ENCODE assay signal across 15 cellular contexts in genomic region chr4:91025240-91026173, GRCh38.
DNase-seq lines count a peak whose midpoint lies in the region; TF ChIP-seq lines count a peak whose summit lies in the region.
"Had no signal": no experiment of that assay in that cellular context is flagged by ENCODE, and none has a peak within 500 bp of the region (broad histone marks: within the 10 kb centered on the region; RNA-seq: fewer than 3 reads in every experiment).

No MANE protein-coding gene starts in this region.

- H3K4ac ChIP-seq in H9 (ENCODE audit: low read depth, low read length) (no peak overlapping the region), mesendoderm (ENCODE audit: low read depth, low read length) (no peak overlapping the region)

- H3K18ac ChIP-seq in H9 (ENCODE audit: insufficient read length, low read depth, low read length) (no peak overlapping the region), mesendoderm (ENCODE audit: low read length) (no peak overlapping the region)

- H3K27me3 ChIP-seq in H9 (ENCODE audit: insufficient read depth, low read length) (no peaks in the 10 kb centered on the region), mesendoderm (ENCODE audit: insufficient read depth, low read length, poor library complexity) (no peaks in the 10 kb centered on the region), BE2C (no peaks in the 10 kb centered on the region)
- H3K27me3 ChIP-seq: BLaER1 treated with 17β-estradiol and CSF1 and Interleukin-3, amounts not matched to agents 10 nM and 100 nM had no signal

- no peak overlapping the region for H3K14ac ChIP-seq in H9 (ENCODE audit: insufficient read depth, low read length)

- H3K4me1 Mint-ChIP-seq in H9 = peaks cover 9% of the 10 kb centered on the region in 2 experiments
- no peaks in the 10 kb centered on the region for H3K4me1 Mint-ChIP-seq in activated CD4-positive, alpha-beta T cell treated with anti-CD3 and anti-CD28 coated beads, Interleukin-2, amount 10 ng/mL, durations not matched to agents 7 days and 5 days
- H3K4me1 Mint-ChIP-seq: CD4-positive, CD25-positive, alpha-beta regulatory T cell had no signal

- H2BK120ac ChIP-seq in H9 (ENCODE audit: low read depth, low read length, poor library complexity, severe bottlenecking) (no peak overlapping the region), mesendoderm (ENCODE audit: low read depth, low read length) (no peak overlapping the region)

- no peaks in the 10 kb centered on the region for H3K4me1 ChIP-seq in H9 (ENCODE audit: insufficient read depth, low read length)
- no peaks in the 10 kb centered on the region for H3K4me1 ChIP-seq in mesendoderm (ENCODE audit: control insufficient read depth, low read depth, low read length)
- H3K4me1 ChIP-seq in BE2C = no peaks in the 10 kb centered on the region
- H3K4me1 ChIP-seq: A549; BLaER1 treated with 17β-estradiol and CSF1 and Interleukin-3, amounts not matched to agents 10 nM and 100 nM had no signal

- TF ChIP-seq CTCF in H9 (conservative IDR thresholded peaks at IDR 0.05) (no peak), BE2C (IDR thresholded peaks at IDR 0.05; ENCODE audit: low read depth, low read length) (no peak)

- H3K79me1 ChIP-seq in H9 (ENCODE audit: insufficient read depth, low read depth, low read length, poor library complexity, severe bottlenecking) (no peaks in the 10 kb centered on the region), mesendoderm (ENCODE audit: low read length) (no peaks in the 10 kb centered on the region)

- in situ Hi-C loops in ACHN (cut with HindIII; ENCODE audit: low pct_ligation_motif_present, low pct_unique_long_range_greater_than_20kb, low sequenced_read_pairs) = no loop called here

- peak overlapping the region in 2 of 3 experiments; percentile 15 to 42; a peak in 3 of 7 replicates for H3K27ac Mint-ChIP-seq in H9
- no peak overlapping the region for H3K27ac Mint-ChIP-seq in activated CD4-positive, alpha-beta T cell treated with anti-CD3 and anti-CD28 coated beads, Interleukin-2, amount 10 ng/mL, durations not matched to agents 7 days and 5 days
- H3K27ac Mint-ChIP-seq: CD4-positive, CD25-positive, alpha-beta regulatory T cell had no signal

- H3K27me3 Mint-ChIP-seq in H9 (ENCODE audit: low read depth) = no peaks in the 10 kb centered on the region
- no peaks in the 10 kb centered on the region for H3K27me3 Mint-ChIP-seq in activated CD4-positive, alpha-beta T cell treated with anti-CD3 and anti-CD28 coated beads, Interleukin-2, amount 10 ng/mL, durations not matched to agents 7 days and 5 days
- H3K27me3 Mint-ChIP-seq: CD4-positive, CD25-positive, alpha-beta regulatory T cell had no signal

- no peaks in the 10 kb centered on the region for H3K79me2 ChIP-seq in H9 (ENCODE audit: insufficient read depth, low read length)
- H3K79me2 ChIP-seq in mesendoderm (ENCODE audit: control insufficient read depth, insufficient read depth, low read length) = no peaks in the 10 kb centered on the region

- no peak overlapping the region for H4K8ac ChIP-seq in H9 (replicated peaks; ENCODE audit: insufficient read length, low read depth, low read length)
- H4K8ac ChIP-seq in mesendoderm (ENCODE audit: low read depth, low read length) = no peak overlapping the region

- no peaks in the 10 kb centered on the region for H3K9me3 ChIP-seq in H9 (ENCODE audit: control insufficient read depth, low read depth, low read length)
- H3K9me3 ChIP-seq in BE2C = no peaks in the 10 kb centered on the region; the same call in 1 of the 2 replicates
- H3K9me3 ChIP-seq: A549; BLaER1 treated with 17β-estradiol and CSF1 and Interleukin-3, amounts not matched to agents 10 nM and 100 nM had no signal

- DNase-seq in ACHN (peak; percentile 10), H9 (no peak), OCI-M1 (lab: John Stamatoyannopoulos, UW) (peak; percentile 50), mesendoderm (no peak), BE2C (no peak), GDM1 (lab: John Stamatoyannopoulos, UW) (no peak), occipital lobe (lab: John Stamatoyannopoulos, UW) (no peak)
- DNase-seq in activated CD4-positive, alpha-beta T cell treated with anti-CD3 and anti-CD28 coated beads, Interleukin-2, amount 10 ng/mL, durations not matched to agents 7 days and 5 days = no peak
- DNase-seq: AML-193; CD4-positive, CD25-positive, alpha-beta regulatory T cell; DMS 273 treated with DMSO at 0.1 percent for 48 hours had no signal

- no peak overlapping the region for H2AFZ ChIP-seq in H9 (ENCODE audit: low read length)

- no peak overlapping the region for H3T11ph ChIP-seq in H9 (ENCODE audit: low read length)

- H4K20me1 ChIP-seq in H9 (ENCODE audit: control insufficient read depth, insufficient read depth, insufficient read length) = no peaks in the 10 kb centered on the region
- H4K20me1 ChIP-seq: BLaER1 treated with 17β-estradiol and CSF1 and Interleukin-3, amounts not matched to agents 10 nM and 100 nM had no signal

- H2BK15ac ChIP-seq in H9 (ENCODE audit: low read depth, low read length) = no peak overlapping the region
- H2BK15ac ChIP-seq in mesendoderm (replicated peaks; ENCODE audit: low read depth) = peak overlapping the region; percentile 27

- peaks cover 0 to 5% (median 0%) of the 10 kb centered on the region in 3 experiments; a peak in 2 of 7 replicates for H3K36me3 Mint-ChIP-seq in H9 (ENCODE audit: insufficient read depth in 1 of 3, low read depth in 3 of 3)
- no peaks in the 10 kb centered on the region for H3K36me3 Mint-ChIP-seq in activated CD4-positive, alpha-beta T cell treated with anti-CD3 and anti-CD28 coated beads, Interleukin-2, amount 10 ng/mL, durations not matched to agents 7 days and 5 days (ENCODE audit: low read depth)
- H3K36me3 Mint-ChIP-seq: CD4-positive, CD25-positive, alpha-beta regulatory T cell had no signal

- no peak overlapping the region for H2BK20ac ChIP-seq in H9 (ENCODE audit: low read depth, low read length, poor library complexity, severe bottlenecking)

- H3K4me2 ChIP-seq in H9 (ENCODE audit: insufficient read depth, insufficient read length, low read length) = no peak overlapping the region
- no peak overlapping the region for H3K4me2 ChIP-seq in mesendoderm (ENCODE audit: low read length)
- H3K4me2 ChIP-seq: A549; BLaER1 treated with 17β-estradiol and CSF1 and Interleukin-3, amounts not matched to agents 10 nM and 100 nM had no signal

- no peaks in the 10 kb centered on the region for H3K23me2 ChIP-seq in H9 (ENCODE audit: insufficient read length, low read depth, low read length, poor library complexity, severe bottlenecking)

- H3K4me3 Mint-ChIP-seq in H9 = no peak overlapping the region
- no peak overlapping the region for H3K4me3 Mint-ChIP-seq in activated CD4-positive, alpha-beta T cell treated with anti-CD3 and anti-CD28 coated beads, Interleukin-2, amount 10 ng/mL, durations not matched to agents 7 days and 5 days
- H3K4me3 Mint-ChIP-seq: CD4-positive, CD25-positive, alpha-beta regulatory T cell had no signal

- H3K36me3 ChIP-seq in mesendoderm (ENCODE audit: control insufficient read depth, insufficient read depth, low read length) = no peaks in the 10 kb centered on the region
- no peaks in the 10 kb centered on the region for H3K36me3 ChIP-seq in BE2C
- H3K36me3 ChIP-seq: BLaER1 treated with 17β-estradiol and CSF1 and Interleukin-3, amounts not matched to agents 10 nM and 100 nM had no signal

- H3K23ac ChIP-seq in H9 (ENCODE audit: insufficient read length, low read depth, low read length) = no peak overlapping the region
- H3K23ac ChIP-seq in mesendoderm (ENCODE audit: low read length) = no peak overlapping the region

- no peak overlapping the region for H2BK12ac ChIP-seq in H9 (ENCODE audit: insufficient read length, low read depth, low read length)

- POLR2A ChIA-PET in activated CD4-positive, alpha-beta T cell treated with anti-CD3 and anti-CD28 coated beads, Interleukin-2, amount 10 ng/mL, durations not matched to agents 7 days and 5 days (lab: Charles Lee) = no interaction called here

- H3K9me3 Mint-ChIP-seq in H9 = peaks cover 0 to 2% of the 10 kb centered on the region in 2 experiments; a peak in 2 of 5 replicates
- no peaks in the 10 kb centered on the region for H3K9me3 Mint-ChIP-seq in activated CD4-positive, alpha-beta T cell treated with anti-CD3 and anti-CD28 coated beads, Interleukin-2, amount 10 ng/mL, durations not matched to agents 7 days and 5 days

- no peak overlapping the region for H4K91ac ChIP-seq in H9 (ENCODE audit: insufficient read length, low read depth, low read length)

- H2AK5ac ChIP-seq in H9 (ENCODE audit: insufficient read length, low read length) (no peak overlapping the region), mesendoderm (ENCODE audit: low read length) (no peak overlapping the region)

- H2BK5ac ChIP-seq in H9 (ENCODE audit: insufficient read length, low read length) = no peak overlapping the region
- H2BK5ac ChIP-seq in mesendoderm (ENCODE audit: low read length) = no peak overlapping the region

- H3K56ac ChIP-seq in H9 (ENCODE audit: insufficient read length, low read depth, low read length) (no peak overlapping the region), mesendoderm (ENCODE audit: low read length) (no peak overlapping the region)

- H3K9ac ChIP-seq in H9 (ENCODE audit: extremely low read depth, insufficient read length, low read length) (no peak overlapping the region), mesendoderm (ENCODE audit: low read length) (no peak overlapping the region)
- H3K9ac ChIP-seq: BLaER1 treated with 17β-estradiol and CSF1 and Interleukin-3, amounts not matched to agents 10 nM and 100 nM had no signal

- H4K5ac ChIP-seq in H9 (ENCODE audit: insufficient read length, low read depth, low read length) (no peak overlapping the region), mesendoderm (ENCODE audit: low read length) (no peak overlapping the region)

- CTCF ChIA-PET in activated CD4-positive, alpha-beta T cell treated with anti-CD3 and anti-CD28 coated beads, Interleukin-2, amount 10 ng/mL, durations not matched to agents 7 days and 5 days (lab: Charles Lee) = no interaction called here

- H3K27ac ChIP-seq in H9 (ENCODE audit: insufficient read length, low read depth, low read length) = no peak overlapping the region
- no peak overlapping the region for H3K27ac ChIP-seq in mesendoderm (ENCODE audit: low read depth, low read length)
- H3K27ac ChIP-seq: A549; BLaER1 treated with 17β-estradiol and CSF1 and Interleukin-3, amounts not matched to agents 10 nM and 100 nM; HL-60 had no signal

- H3K4me3 ChIP-seq in mesendoderm (ENCODE audit: low read length) (no peak overlapping the region), BE2C (ENCODE audit: low read depth, low read length) (no peak overlapping the region)
- H3K4me3 ChIP-seq: A549; BLaER1 treated with 17β-estradiol and CSF1 and Interleukin-3, amounts not matched to agents 10 nM and 100 nM; GM12878 had no signal

Comparison
In these comparisons a context has a peak if more than half of its experiments do, and no peak if none do; other contexts are left out.
1. DNase-seq: peak in ACHN (single experiment) and OCI-M1 (single experiment); none in H9 (single experiment), mesendoderm (single experiment), BE2C (single experiment), GDM1 (single experiment), occipital lobe (single experiment) and activated CD4-positive, alpha-beta T cell treated with anti-CD3 and anti-CD28 coated beads, Interleukin-2, amount 10 ng/mL, durations not matched to agents 7 days and 5 days (single experiment).